20 cellular contexts compared by ENCODE assay signal in the genomic region with DNA sequence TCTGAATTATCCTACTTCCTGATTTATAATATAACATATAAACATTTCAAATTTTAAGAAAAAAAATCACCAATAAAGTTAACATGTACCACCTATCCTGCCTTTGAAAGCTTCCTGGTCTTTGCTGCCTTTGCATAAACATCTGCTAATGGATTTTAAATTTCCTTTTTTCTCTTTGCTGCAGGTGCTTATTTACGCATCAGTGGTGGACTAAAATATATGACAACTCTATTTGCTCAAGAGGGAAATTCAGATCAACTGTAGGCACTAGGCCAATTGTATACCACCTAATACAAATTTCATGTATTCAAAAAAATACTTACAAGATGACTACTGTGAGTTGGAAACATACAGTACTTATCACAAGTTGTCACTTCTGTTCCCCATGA. TPM values are rescaled to one million over a fixed set of nuclear protein-coding genes. Genes with fewer than 3 reads are reported as not detected.
DNase-seq lines count a peak whose midpoint lies in the region; ATAC-seq, FAIRE-seq and TF ChIP-seq lines count a peak whose summit lies in the region.
"Had no signal": no experiment of that assay in that cellular context is flagged by ENCODE, and none has a peak within 500 bp of the region (broad histone marks: within the 10 kb centered on the region; RNA-seq: fewer than 3 reads in every experiment).

No MANE protein-coding gene starts in this region.

- peaks cover 64% of the 10 kb centered on the region for H3K4me1 ChIP-seq in DOHH2 (ENCODE audit: control insufficient read depth, low read length)
- H3K4me1 ChIP-seq: A549, BE2C, HAP-1 had no signal

- H3K9me3 ChIP-seq in DOHH2 (ENCODE audit: control insufficient read depth, insufficient read depth, low read length) = peaks cover 15% of the 10 kb centered on the region
- H3K9me3 ChIP-seq: A549, BE2C, HAP-1 had no signal

- peak overlapping the region; percentile 55 for H3K4me2 ChIP-seq in DOHH2 (ENCODE audit: low read length)
- H3K4me2 ChIP-seq: A549 had no signal

- H3F3A ChIP-seq in DOHH2 (ENCODE audit: control insufficient read depth, insufficient read depth) = peaks cover 13% of the 10 kb centered on the region

- H3K9me3 Mint-ChIP-seq in activated naive CD4-positive, alpha-beta T cell treated with anti-CD3 and anti-CD28 coated beads, Interleukin-2, amount 50 U/mL, for 72 hours = peaks cover 6 to 7% of the 10 kb centered on the region in 2 donors
- H3K9me3 Mint-ChIP-seq: CD8-positive, alpha-beta T cell had no signal

- peak; percentile 60 for DNase-seq in DMS79 (lab: John Stamatoyannopoulos, UW)
- peak; percentile 67 for DNase-seq in NCI-H345 (lab: John Stamatoyannopoulos, UW)
- DNase-seq in germinal center (ENCODE audit: low spot score) = peak; percentile 3
- no peak for DNase-seq in activated naive CD4-positive, alpha-beta T cell treated with anti-CD3 and anti-CD28 coated beads, Interleukin-2, amount 50 U/mL, for 72 hours (ENCODE audit: low spot score in 2 of 2)
- no peak for DNase-seq in urothelium cell line (ENCODE audit: low spot score)
- DNase-seq: BE2C; CD8-positive, alpha-beta T cell; COR-L47; DMS153 had no signal

- H4K20me1 ChIP-seq in DOHH2 (ENCODE audit: control insufficient read depth, insufficient read depth, low read depth, low read length) = no peaks in the 10 kb centered on the region

- H3K27ac Mint-ChIP-seq in activated naive CD4-positive, alpha-beta T cell treated with anti-CD3 and anti-CD28 coated beads, Interleukin-2, amount 50 U/mL, for 72 hours = no peak overlapping the region
- H3K27ac Mint-ChIP-seq: CD8-positive, alpha-beta T cell had no signal

- H3K79me2 ChIP-seq in DOHH2 (ENCODE audit: control insufficient read depth, low read length) = no peaks in the 10 kb centered on the region

- FAIRE-seq in urothelium cell line (lab: Jason Lieb, UNC) = no peak
- FAIRE-seq: A549, D721Med, H1, HepG2, HTR-8/SVneo had no signal

- no peaks in the 10 kb centered on the region for H3K27me3 ChIP-seq in DOHH2 (ENCODE audit: control insufficient read depth, low read length)
- H3K27me3 ChIP-seq: BE2C had no signal

- H3K36me3 Mint-ChIP-seq in activated naive CD4-positive, alpha-beta T cell treated with anti-CD3 and anti-CD28 coated beads, Interleukin-2, amount 50 U/mL, for 72 hours = no peaks in the 10 kb centered on the region
- H3K36me3 Mint-ChIP-seq: CD14-positive monocyte; CD8-positive, alpha-beta T cell had no signal

- no peaks in the 10 kb centered on the region for H3K9me2 ChIP-seq in DOHH2 (replicated peaks; ENCODE audit: control insufficient read depth, low read length)

- H3K4me3 ChIP-seq in DOHH2 (ENCODE audit: low read length) = peak overlapping the region; percentile 52
- H3K4me3 ChIP-seq: A549, HAP-1 had no signal

- ATAC-seq in GM18873 (IDR thresholded peaks at IDR 0.05; ENCODE audit: low FRiP score, unreplicated experiment) (no peak), GM18861 (IDR thresholded peaks at IDR 0.05; ENCODE audit: unreplicated experiment) (no peak)
- ATAC-seq in activated naive CD4-positive, alpha-beta T cell treated with anti-CD3 and anti-CD28 coated beads, Interleukin-2, amount 50 U/mL, for 72 hours = no peak
- ATAC-seq: A549; CD8-positive, alpha-beta T cell had no signal

- H3K36me3 ChIP-seq in DOHH2 (ENCODE audit: control insufficient read depth, low read length) = peaks cover 28% of the 10 kb centered on the region
- H3K36me3 ChIP-seq: BE2C, HAP-1 had no signal

- H3K27ac ChIP-seq in DOHH2 (ENCODE audit: low read depth, low read length) = peak overlapping the region; percentile 90
- H3K27ac ChIP-seq: A549 had no signal

- TF ChIP-seq CTCF in DOHH2 (IDR thresholded peaks at IDR 0.05; ENCODE audit: low read depth, low read length, poor library complexity, severe bottlenecking) = no peak

RNA-seq across cellular contexts. Expression of gene RAD51AP2, which starts 57.2 kb away (rescaled TPM):
- total RNA-seq in activated naive CD4-positive, alpha-beta T cell treated with anti-CD3 and anti-CD28 coated beads, Interleukin-2, amount 50 U/mL, for 72 hours = not detected
- total RNA-seq: CD8-positive, alpha-beta T cell; Daoy had no signal

Comparison
In these comparisons a context has a peak if more than half of its experiments do, and no peak if none do; other contexts are left out.
1. DNase-seq: peak in DMS79 (single experiment), NCI-H345 (single experiment) and germinal center (single experiment); none in activated naive CD4-positive, alpha-beta T cell treated with anti-CD3 and anti-CD28 coated beads, Interleukin-2, amount 50 U/mL, for 72 hours (0 of 2) and urothelium cell line (single experiment).